Comparison of ENCODE assay signal across 1 cellular context in genomic region chr10:1735562-1735961, GRCh38.
TF ChIP-seq lines count a peak whose summit lies in the region.

No MANE protein-coding gene starts in this region.

TF ChIP-seq in GM23338, 12 proteins besides CTCF, POLR2A, EP300 and RAD21 (continued from another document):
- TF ChIP-seq ZNF462 (CRISPR knock-in tag; IDR thresholded peaks at IDR 0.05) (no peak), EZH2 (IDR thresholded peaks at IDR 0.05; ENCODE audit: low read depth, unreplicated experiment) (no peak), ETS1 (IDR thresholded peaks at IDR 0.05) (no peak), POLR2AphosphoS5 (IDR thresholded peaks at IDR 0.05; ENCODE audit: low read depth) (no peak), JUNB (IDR thresholded peaks at IDR 0.05; ENCODE audit: unreplicated experiment) (no peak), NANOG (IDR thresholded peaks at IDR 0.05; ENCODE audit: borderline replicate concordance) (no peak), ZNF331 (CRISPR knock-in tag; IDR thresholded peaks at IDR 0.05; ENCODE audit: low read depth) (no peak), ZNF114 (CRISPR knock-in tag; IDR thresholded peaks at IDR 0.05) (no peak)
TF ChIP-seq in GM23338: peak in this region for 0.
